Comparison of ENCODE assay signal across 21 cellular contexts in the genomic region with DNA sequence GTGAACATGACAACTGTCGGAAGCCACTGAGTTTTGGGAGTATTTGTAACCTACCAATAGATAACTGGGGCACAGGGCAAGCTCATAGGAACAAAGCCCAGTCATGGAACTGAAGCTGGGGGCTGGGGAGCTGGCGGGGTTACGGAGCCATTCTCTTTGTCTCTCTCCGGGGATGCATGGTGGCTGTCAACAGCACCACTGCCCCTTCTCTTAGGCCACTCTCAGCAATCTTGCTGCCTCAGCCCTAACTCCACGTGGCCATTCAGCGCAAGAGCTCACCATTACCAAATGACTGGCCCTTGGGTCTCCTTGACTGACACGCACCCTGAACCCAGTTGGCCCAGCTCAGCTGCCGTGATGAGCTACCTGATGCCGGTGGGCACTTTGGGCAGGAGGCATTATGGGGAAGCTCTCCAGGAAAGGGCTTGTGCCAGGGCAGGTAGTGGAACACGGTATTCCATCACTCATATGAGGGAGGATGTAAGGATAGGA.
"Had no signal": no experiment of that assay in that cellular context is flagged by ENCODE, and none has a peak within 500 bp of the region (broad histone marks: within the 10 kb centered on the region; RNA-seq: fewer than 3 reads in every experiment).

No MANE protein-coding gene starts in this region.

- H3K27me3 ChIP-seq: ovary had no signal

- H3K27ac ChIP-seq: esophagus muscularis mucosa, foreskin keratinocyte, heart left ventricle, lower lobe of right lung, ovary, psoas muscle, thoracic aorta, uterus had no signal

- H3K9me3 ChIP-seq: esophagus muscularis mucosa, heart left ventricle, lower lobe of right lung, mucosa of descending colon, ovary, psoas muscle, thoracic aorta, uterus had no signal

- H3K4me1 ChIP-seq: esophagus muscularis mucosa, foreskin keratinocyte, heart left ventricle, lower lobe of right lung, psoas muscle, uterus had no signal

- ATAC-seq: activated naive CD8-positive, alpha-beta T cell treated with anti-CD3 and anti-CD28 coated beads, Interleukin-2, amount 50 U/mL, for 24 hours; foreskin keratinocyte; heart left ventricle; lower lobe of right lung; mucosa of descending colon; natural killer cell treated with Interleukin-12 subunit alpha and Interleukin-12 subunit beta and Interleukin-15 and Interleukin-18, amount 100 ng/mL, for 72 hours; psoas muscle had no signal

- H3K27ac Mint-ChIP-seq: activated naive CD4-positive, alpha-beta T cell treated with anti-CD3 and anti-CD28 coated beads, Interleukin-2, amount 10 ng/mL, durations not matched to agents 7 days and 5 days; activated naive CD8-positive, alpha-beta T cell treated with anti-CD3 and anti-CD28 coated beads, Interleukin-2, amount 50 U/mL, for 24 hours; natural killer cell treated with Interleukin-12 subunit alpha and Interleukin-12 subunit beta and Interleukin-15 and Interleukin-18, amount 100 ng/mL, for 72 hours had no signal

- H3K36me3 ChIP-seq: esophagus muscularis mucosa, heart left ventricle, lower lobe of right lung, ovary, thoracic aorta, uterus had no signal

- H3K4me3 ChIP-seq: esophagus muscularis mucosa, heart left ventricle, lower lobe of right lung, mucosa of descending colon, ovary, psoas muscle, thoracic aorta, uterus had no signal

- H3K9me3 Mint-ChIP-seq: activated naive CD4-positive, alpha-beta T cell treated with anti-CD3 and anti-CD28 coated beads, Interleukin-2, amount 10 ng/mL, durations not matched to agents 7 days and 5 days; activated naive CD8-positive, alpha-beta T cell treated with anti-CD3 and anti-CD28 coated beads, Interleukin-2, amount 50 U/mL, for 24 hours; natural killer cell treated with Interleukin-12 subunit alpha and Interleukin-12 subunit beta and Interleukin-15 and Interleukin-18, amount 100 ng/mL, for 72 hours had no signal

- H3K36me3 Mint-ChIP-seq: activated naive CD4-positive, alpha-beta T cell treated with anti-CD3 and anti-CD28 coated beads, Interleukin-2, amount 10 ng/mL, durations not matched to agents 7 days and 5 days; natural killer cell treated with Interleukin-12 subunit alpha and Interleukin-12 subunit beta and Interleukin-15 and Interleukin-18, amount 100 ng/mL, for 72 hours had no signal

- H3K4me3 Mint-ChIP-seq: activated naive CD4-positive, alpha-beta T cell treated with anti-CD3 and anti-CD28 coated beads, Interleukin-2, amount 10 ng/mL, durations not matched to agents 7 days and 5 days; activated naive CD8-positive, alpha-beta T cell treated with anti-CD3 and anti-CD28 coated beads, Interleukin-2, amount 50 U/mL, for 24 hours; natural killer cell treated with Interleukin-12 subunit alpha and Interleukin-12 subunit beta and Interleukin-15 and Interleukin-18, amount 100 ng/mL, for 72 hours had no signal

- DNase-seq: activated CD4-positive, alpha-beta T cell treated with anti-CD3 and anti-CD28 coated beads for 4 hours; activated CD4-positive, alpha-beta T cell treated with anti-CD3 and anti-CD28 coated beads, Interleukin-2, amount 50 U/mL, for 4 hours; activated gamma-delta T cell; activated naive CD4-positive, alpha-beta T cell treated with anti-CD3 and anti-CD28 coated beads, Interleukin-2, amount 10 ng/mL, durations not matched to agents 7 days and 5 days; activated naive CD8-positive, alpha-beta T cell treated with anti-CD3 and anti-CD28 coated beads, Interleukin-2, amount 50 U/mL, for 24 hours; amygdala; central memory CD4-positive, alpha-beta T cell; foreskin keratinocyte; heart left ventricle; lower lobe of right lung; mesenchymal stem cell; mucosa of descending colon; ovary; psoas muscle; stimulated activated naive CD4-positive, alpha-beta T cell treated with Interleukin-2 at 50 U/mL for 16 hours; T-helper 1 cell; trophoblast cell; uterus had no signal
